19 cellular contexts compared by ENCODE assay signal in the genomic region with DNA sequence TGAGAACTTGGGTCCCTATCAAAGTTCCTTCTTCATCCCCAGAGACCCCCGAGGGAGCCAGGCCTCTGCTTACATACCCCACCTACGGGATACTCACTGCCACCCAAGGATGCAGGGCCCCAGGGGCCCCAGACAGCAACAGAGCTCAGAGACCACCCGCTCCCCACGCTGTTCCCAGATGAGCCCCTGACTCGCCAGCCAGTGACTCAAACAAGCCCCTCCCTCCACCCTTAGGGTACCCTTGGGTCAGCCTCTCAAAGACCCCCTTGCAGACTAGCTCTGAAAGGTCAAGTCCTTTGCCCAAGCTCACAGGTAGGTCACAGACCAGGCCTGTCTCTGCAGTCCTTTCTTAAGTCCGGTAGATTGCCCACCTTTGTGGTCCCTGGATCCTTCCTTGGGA. TPM values are rescaled to one million over a fixed set of nuclear protein-coding genes. Genes with fewer than 3 reads are reported as not detected.
A peak's percentile ranks its signal among the peaks of the same experiment; 100 is the strongest.
DNase-seq lines count a peak whose midpoint lies in the region; ATAC-seq and TF ChIP-seq lines count a peak whose summit lies in the region.
"Had no signal": no experiment of that assay in that cellular context is flagged by ENCODE, and none has a peak within 500 bp of the region (broad histone marks: within the 10 kb centered on the region; RNA-seq: fewer than 3 reads in every experiment).

No MANE protein-coding gene starts in this region.

- H3K36me3 Mint-ChIP-seq in CD14-positive monocyte = no peaks in the 10 kb centered on the region

- TF ChIP-seq POLR2A in thyroid gland (IDR thresholded peaks at IDR 0.05) (no peak), tibial nerve (IDR thresholded peaks at IDR 0.05) (no peak)

- H3K9me3 Mint-ChIP-seq in CD14-positive monocyte = peaks cover 0 to 3% (median 1%) of the 10 kb centered on the region in 7 donors
- H3K9me3 Mint-ChIP-seq: CD8-positive, alpha-beta memory T cell had no signal

- peaks cover 2% of the 10 kb centered on the region for H3K4me1 Mint-ChIP-seq in CD14-positive monocyte

- H3K9me3 ChIP-seq in thyroid gland = no peaks in the 10 kb centered on the region
- H3K9me3 ChIP-seq in tibial nerve = no peaks in the 10 kb centered on the region
- H3K9me3 ChIP-seq: BLaER1 treated with 17β-estradiol and CSF1 and Interleukin-3, amounts not matched to agents 10 nM and 100 nM had no signal

- H3K27ac ChIP-seq in thyroid gland = no peak overlapping the region
- H3K27ac ChIP-seq in tibial nerve = no peak overlapping the region
- H3K27ac ChIP-seq: BLaER1 treated with 17β-estradiol and CSF1 and Interleukin-3, amounts not matched to agents 10 nM and 100 nM; KMS-11 had no signal

- peak; percentile 24 for DNase-seq in CD14-positive monocyte (ENCODE audit: low spot score)
- DNase-seq in H7 = peak; percentile 27
- peak; percentile 6 for DNase-seq in mucosa of gallbladder (ENCODE audit: low spot score)
- peak; percentile 15 for DNase-seq in stimulated activated CD8-positive, alpha-beta memory T cell treated with anti-CD3 and anti-CD28 coated beads, Interleukin-4, amount 100 ng/mL, for 48 hours
- DNase-seq in thyroid gland = no peak
- no peak for DNase-seq in tibial nerve (ENCODE audit: low spot score in 2 of 2)
- DNase-seq: CD8-positive, alpha-beta memory T cell; DMS79; NCI-H1436; NCI-H1930; NCI-H345; NCI-H524 treated with DMSO at 0.1 percent for 48 hours; PC-3; RPMI8226; SHP77 treated with DMSO at 0.1 percent for 48 hours had no signal

- H3K27me3 ChIP-seq in H7 (ENCODE audit: control insufficient read depth, insufficient read depth, low read length) (no peaks in the 10 kb centered on the region), thyroid gland (no peaks in the 10 kb centered on the region), tibial nerve (no peaks in the 10 kb centered on the region)
- H3K27me3 ChIP-seq: BLaER1 treated with 17β-estradiol and CSF1 and Interleukin-3, amounts not matched to agents 10 nM and 100 nM had no signal

- H3K4me3 ChIP-seq in H7 (ENCODE audit: insufficient read depth, low read depth, low read length) = no peak overlapping the region
- no peak overlapping the region for H3K4me3 ChIP-seq in thyroid gland (replicated peaks in 1 of 3)
- H3K4me3 ChIP-seq in tibial nerve = no peak overlapping the region
- H3K4me3 ChIP-seq: BLaER1 treated with 17β-estradiol and CSF1 and Interleukin-3, amounts not matched to agents 10 nM and 100 nM had no signal

- H3K4me3 Mint-ChIP-seq in CD14-positive monocyte = no peak overlapping the region
- H3K4me3 Mint-ChIP-seq: CD8-positive, alpha-beta memory T cell had no signal

- H3K36me3 ChIP-seq in H7 (replicated peaks; ENCODE audit: control insufficient read depth, insufficient read depth, low read length) (peaks cover 19% of the 10 kb centered on the region), thyroid gland (peaks cover 8 to 14% of the 10 kb centered on the region in 2 donors), tibial nerve (peaks cover 0 to 52% (median 0%) of the 10 kb centered on the region in 3 donors)

- H3K27ac Mint-ChIP-seq in CD14-positive monocyte = no peak overlapping the region

- TF ChIP-seq CTCF in CD14-positive monocyte (IDR thresholded peaks at IDR 0.05) (no peak), thyroid gland (IDR thresholded peaks at IDR 0.05) (no peak), tibial nerve (IDR thresholded peaks at IDR 0.05) (no peak)

- H3K27me3 Mint-ChIP-seq in CD14-positive monocyte (ENCODE audit: low read depth in 3 of 3) = peaks cover 13 to 40% (median 38%) of the 10 kb centered on the region in 3 donors
- H3K27me3 Mint-ChIP-seq: CD8-positive, alpha-beta memory T cell had no signal

- no peak for TF ChIP-seq EP300 in tibial nerve (IDR thresholded peaks at IDR 0.05)

- no peak for ATAC-seq in GM21786 (IDR thresholded peaks at IDR 0.05; ENCODE audit: unreplicated experiment)
- ATAC-seq: PC-3 had no signal

- intact Hi-C loops in CD14-positive monocyte (cut with micrococcal nuclease) (no loop called here), thyroid gland (cut with DNase I) (no loop called here)

- 88 to 89% methylated on average over 1 to 6 of the region's 6 CpGs for WGBS in thyroid gland, 2 donors
- 91 to 92% methylated on average over 5 to 6 of the region's 6 CpGs for WGBS in tibial nerve, 2 donors

- H3K4me1 ChIP-seq in thyroid gland (no peaks in the 10 kb centered on the region), tibial nerve (no peaks in the 10 kb centered on the region)

RNA-seq across cellular contexts. Expression of a gene that starts 45.7 kb away (rescaled TPM):
- polyA plus RNA-seq in CD14-positive monocyte = 1 to 10 TPM in 1 of 2 donors, under 1 TPM in 1; 0.72 to 1.0 TPM
- total RNA-seq in H7 (2014; rRNA removed; shearing (Covaris generic)) = 127 and 159 TPM in 2 replicates
- 52.2 TPM for total RNA-seq in mucosa of gallbladder
- total RNA-seq in thyroid gland = 100 to 1,000 TPM in 1 of 4 donors, 10 to 100 TPM in 3; 20.8 to 114 (median 74.0) TPM
- 100 to 1,000 TPM in 1 of 4 donors, 10 to 100 TPM in 3; 64.7 to 109 (median 83.9) TPM for total RNA-seq in tibial nerve

RNA-seq across cellular contexts. Expression of a gene that starts 53.3 kb away (rescaled TPM):
- 10 to 100 TPM; 12.0 to 12.1 TPM for polyA plus RNA-seq in CD14-positive monocyte
- 116 and 117 TPM in 2 replicates for total RNA-seq in H7 (2014; rRNA removed; shearing (Covaris generic))
- 20.7 TPM for total RNA-seq in mucosa of gallbladder
- 100 to 1,000 TPM; 123 to 175 (median 144) TPM for total RNA-seq in thyroid gland
- total RNA-seq in tibial nerve = 10 to 100 TPM; 56.9 to 73.5 (median 67.1) TPM
- total RNA-seq: HT-29 had no signal

RNA-seq across cellular contexts. Expression of a gene that starts 58.7 kb away (rescaled TPM):
- 100 to 1,000 TPM; 133 to 153 TPM for polyA plus RNA-seq in CD14-positive monocyte
- total RNA-seq in H7 (2014; rRNA removed; shearing (Covaris generic)) = 103 and 117 TPM in 2 replicates
- total RNA-seq in mucosa of gallbladder (45.2 TPM), thyroid gland (10 to 100 TPM in 2 of 4 donors, 1 to 10 TPM in 2; 3.8 to 39.7 (median 17.0) TPM), tibial nerve (10 to 100 TPM in 3 of 4 donors, 1 to 10 TPM in 1; 4.5 to 22.1 (median 16.0) TPM)

RNA-seq across cellular contexts. Expression of a gene that starts 58.9 kb away (rescaled TPM):
- polyA plus RNA-seq in CD14-positive monocyte = 1,000 to 10,000 TPM in 1 of 2 donors, 100 to 1,000 TPM in 1; 984 to 1,104 TPM
- 512 and 545 TPM in 2 replicates for total RNA-seq in H7 (2014; rRNA removed; shearing (Covaris generic))
- total RNA-seq in mucosa of gallbladder (1,184 TPM), thyroid gland (100 to 1,000 TPM; 262 to 525 (median 420) TPM), tibial nerve (100 to 1,000 TPM; 398 to 559 (median 412) TPM)

Comparison
In these comparisons a context has a peak if more than half of its experiments do, and no peak if none do; other contexts are left out.
1. DNase-seq: peak in CD14-positive monocyte (single experiment), H7 (single experiment), mucosa of gallbladder (single experiment) and stimulated activated CD8-positive, alpha-beta memory T cell treated with anti-CD3 and anti-CD28 coated beads, Interleukin-4, amount 100 ng/mL, for 48 hours (single experiment); none in thyroid gland (0 of 2) and tibial nerve (0 of 2).